Comparison of ENCODE assay signal across 10 cellular contexts in genomic region chr20:17197041-17197440, GRCh38. TPM values are rescaled to one million over a fixed set of nuclear protein-coding genes. Genes with fewer than 3 reads are reported as not detected.
"Had no signal": no experiment of that assay in that cellular context is flagged by ENCODE, and none has a peak within 500 bp of the region (broad histone marks: within the 10 kb centered on the region; RNA-seq: fewer than 3 reads in every experiment).

No MANE protein-coding gene starts in this region.

- DNase-seq: IMR-90, KBM-7, KG1 had no signal

- H3K9ac ChIP-seq: KMS-11 had no signal

- H3K27ac ChIP-seq: HL-60, KMS-11 had no signal

- FAIRE-seq: HTR-8/SVneo, K562 had no signal

- ATAC-seq: K562 had no signal

- H3K4me2 ChIP-seq: KMS-11 had no signal

- H3K4me3 ChIP-seq: K562 had no signal

RNA-seq across cellular contexts. Expression of gene PCSK2, which starts 29.8 kb away (rescaled TPM):
- total RNA-seq: HT-29, HT1080, IMR-90 had no signal
- polyA plus RNA-seq: IgD-negative memory B cell, IMR-90 had no signal
